Comparison of ENCODE assay signal across 1 cellular context in genomic region chr17:17044846-17045561, GRCh38.
TF ChIP-seq lines count a peak whose summit lies in the region.

No MANE protein-coding gene starts in this region.

TF ChIP-seq in HEK293, 187 proteins besides CTCF, POLR2A, EP300 and RAD21 (continued from another document):
- TF ChIP-seq, protein P1, sequence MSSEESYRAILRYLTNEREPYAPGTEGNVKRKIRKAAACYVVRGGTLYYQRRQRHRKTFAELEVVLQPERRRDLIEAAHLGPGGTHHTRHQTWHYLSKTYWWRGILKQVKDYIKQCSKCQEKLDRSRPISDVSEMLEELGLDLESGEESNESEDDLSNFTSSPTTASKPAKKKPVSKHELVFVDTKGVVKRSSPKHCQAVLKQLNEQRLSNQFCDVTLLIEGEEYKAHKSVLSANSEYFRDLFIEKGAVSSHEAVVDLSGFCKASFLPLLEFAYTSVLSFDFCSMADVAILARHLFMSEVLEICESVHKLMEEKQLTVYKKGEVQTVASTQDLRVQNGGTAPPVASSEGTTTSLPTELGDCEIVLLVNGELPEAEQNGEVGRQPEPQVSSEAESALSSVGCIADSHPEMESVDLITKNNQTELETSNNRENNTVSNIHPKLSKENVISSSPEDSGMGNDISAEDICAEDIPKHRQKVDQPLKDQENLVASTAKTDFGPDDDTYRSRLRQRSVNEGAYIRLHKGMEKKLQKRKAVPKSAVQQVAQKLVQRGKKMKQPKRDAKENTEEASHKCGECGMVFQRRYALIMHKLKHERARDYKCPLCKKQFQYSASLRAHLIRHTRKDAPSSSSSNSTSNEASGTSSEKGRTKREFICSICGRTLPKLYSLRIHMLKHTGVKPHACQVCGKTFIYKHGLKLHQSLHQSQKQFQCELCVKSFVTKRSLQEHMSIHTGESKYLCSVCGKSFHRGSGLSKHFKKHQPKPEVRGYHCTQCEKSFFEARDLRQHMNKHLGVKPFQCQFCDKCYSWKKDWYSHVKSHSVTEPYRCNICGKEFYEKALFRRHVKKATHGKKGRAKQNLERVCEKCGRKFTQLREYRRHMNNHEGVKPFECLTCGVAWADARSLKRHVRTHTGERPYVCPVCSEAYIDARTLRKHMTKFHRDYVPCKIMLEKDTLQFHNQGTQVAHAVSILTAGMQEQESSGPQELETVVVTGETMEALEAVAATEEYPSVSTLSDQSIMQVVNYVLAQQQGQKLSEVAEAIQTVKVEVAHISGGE (tag by site-specific recombination; conservative IDR thresholded peaks at IDR 0.05; ENCODE audit: low read depth) = 0 out of 2 replicates have a peak, but pooled peaks have one; percentile 10
- 0 out of 2 replicates have a peak, but pooled peaks have one; percentile 34 for TF ChIP-seq ZNF335 (tag by site-specific recombination; conservative IDR thresholded peaks at IDR 0.05)
- no peak for TF ChIP-seq TRIM28 (IDR thresholded peaks at IDR 0.05; ENCODE audit: borderline replicate concordance, low read length)
- TF ChIP-seq ZNF791 (tag by site-specific recombination; IDR thresholded peaks at IDR 0.05) = no peak
- TF ChIP-seq ZSCAN23 (tag by site-specific recombination; IDR thresholded peaks at IDR 0.05) = no peak
- TF ChIP-seq ZNF248 (tag by site-specific recombination; IDR thresholded peaks at IDR 0.05) = no peak
- no peak for TF ChIP-seq BCL6B (tag by site-specific recombination; IDR thresholded peaks at IDR 0.05)
- TF ChIP-seq ZNF416 (tag by site-specific recombination; IDR thresholded peaks at IDR 0.05) = no peak
- 0 out of 2 replicates have a peak, but pooled peaks have one; percentile 12 for TF ChIP-seq ZNF629 (tag by site-specific recombination; IDR thresholded peaks at IDR 0.05)
- no peak for TF ChIP-seq ZNF266 (tag by site-specific recombination; IDR thresholded peaks at IDR 0.05; ENCODE audit: low read depth)
- TF ChIP-seq SP3 (tag by site-specific recombination; IDR thresholded peaks at IDR 0.05) = peak; percentile 20; the same call in 1 of the 2 replicates
- peak; percentile 100 for TF ChIP-seq ZNF341 (tag by site-specific recombination; IDR thresholded peaks at IDR 0.05; ENCODE audit: low read depth)
- TF ChIP-seq ZBTB6 (tag by site-specific recombination; IDR thresholded peaks at IDR 0.05) = no peak
- TF ChIP-seq ZBTB26 (tag by site-specific recombination; optimal IDR thresholded peaks at IDR 0.05) = no peak
